Comparison of ENCODE assay signal across 8 cellular contexts in the genomic region with DNA sequence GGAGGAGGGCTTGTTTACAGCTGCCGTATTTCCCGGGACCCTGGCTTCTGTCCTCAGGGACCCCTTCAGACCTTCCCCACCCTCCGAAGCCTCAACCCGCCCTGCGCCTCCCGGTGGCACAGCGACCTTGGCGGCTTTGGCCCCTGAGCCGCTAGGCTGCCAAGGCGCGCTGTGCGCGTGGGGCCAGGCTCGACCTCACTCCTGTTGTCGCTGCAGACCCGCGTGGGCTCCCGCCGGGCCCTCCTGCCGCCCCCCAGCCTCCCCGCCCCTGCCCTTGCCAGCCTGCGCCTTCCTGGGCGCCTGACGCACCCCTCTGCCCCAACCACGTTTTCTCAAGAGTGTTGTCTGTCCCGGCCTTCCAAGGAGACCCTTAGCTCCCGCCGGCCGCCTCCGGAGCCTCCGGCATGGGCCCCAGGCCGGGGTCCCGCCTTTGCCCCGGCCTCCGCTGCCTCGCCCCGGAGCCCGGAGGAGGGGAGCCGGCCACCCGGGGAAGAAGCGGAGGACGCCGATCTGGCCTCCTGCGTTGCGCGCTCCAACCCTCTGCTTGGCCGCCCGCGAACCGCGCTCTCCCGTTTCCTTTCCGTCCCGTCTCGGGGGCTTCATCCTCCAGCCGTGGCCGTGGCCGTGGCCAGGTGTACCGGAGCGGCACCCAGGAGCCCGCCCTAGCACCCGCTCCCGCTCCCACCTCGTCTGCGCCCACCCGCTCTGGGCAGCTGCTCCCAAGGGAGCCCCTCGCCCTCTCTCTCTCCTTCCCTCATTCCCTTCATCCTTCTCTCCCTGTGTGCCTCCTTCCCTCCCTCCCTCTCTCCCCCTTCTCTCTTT. TPM values are rescaled to one million over a fixed set of nuclear protein-coding genes. Genes with fewer than 3 reads are reported as not detected.
DNase-seq lines count a peak whose midpoint lies in the region; ATAC-seq and TF ChIP-seq lines count a peak whose summit lies in the region.

No MANE protein-coding gene starts in this region.

- no peaks in the 10 kb centered on the region for H3K27me3 Mint-ChIP-seq in CD4-positive, alpha-beta memory T cell

- TF ChIP-seq CTCF in body of pancreas (IDR thresholded peaks at IDR 0.05), result peak in 1 of 7 experiments; percentile 6
- no peak for TF ChIP-seq CTCF in left lung (IDR thresholded peaks at IDR 0.05)

- no peaks in the 10 kb centered on the region for H3K9me3 Mint-ChIP-seq in CD4-positive, alpha-beta memory T cell
- no peaks in the 10 kb centered on the region for H3K9me3 Mint-ChIP-seq in stimulated activated effector memory CD8-positive, alpha-beta T cell treated with anti-CD3 and anti-CD28 coated beads, Interleukin-12 subunit alpha, Interleukin-12 subunit beta, amount 100 ng/mL, for 72 hours

- POLR2A ChIA-PET in CD4-positive, alpha-beta memory T cell (lab: Charles Lee; ENCODE audit: partially characterized antibody), result interaction anchor here (0.9 to 2.0 kb wide), 12 partner anchors 11 to 59 kb away, joined by 3 to 45 read pairs (median 4); no protein-coding TSS in a partner anchor

- no peaks in the 10 kb centered on the region for H3K36me3 Mint-ChIP-seq in CD4-positive, alpha-beta memory T cell
- peaks cover 6% of the 10 kb centered on the region for H3K36me3 Mint-ChIP-seq in stimulated activated effector memory CD8-positive, alpha-beta T cell treated with anti-CD3 and anti-CD28 coated beads, Interleukin-12 subunit alpha, Interleukin-12 subunit beta, amount 100 ng/mL, for 72 hours

- H3K4me1 Mint-ChIP-seq in CD4-positive, alpha-beta memory T cell, result peaks cover 12 to 26% (median 21%) of the 10 kb centered on the region in 4 donors
- H3K4me1 Mint-ChIP-seq in stimulated activated effector memory CD8-positive, alpha-beta T cell treated with anti-CD3 and anti-CD28 coated beads, Interleukin-12 subunit alpha, Interleukin-12 subunit beta, amount 100 ng/mL, for 72 hours, result peaks cover 55% of the 10 kb centered on the region

- H3K27ac Mint-ChIP-seq in CD4-positive, alpha-beta memory T cell, result peak overlapping the region in 4 of 7 donors; percentile 25 to 83 (median 38)
- H3K27ac Mint-ChIP-seq in stimulated activated effector memory CD8-positive, alpha-beta T cell treated with anti-CD3 and anti-CD28 coated beads, Interleukin-12 subunit alpha, Interleukin-12 subunit beta, amount 100 ng/mL, for 72 hours, result peak overlapping the region; percentile 90

- peak in 4 of 5 donors; percentile 26 to 41 (median 34) for DNase-seq in CD4-positive, alpha-beta memory T cell
- DNase-seq in NT2/D1 (ENCODE audit: low read depth, low spot score), result no peak
- peak in 3 of 4 donors; percentile 36 to 42 (median 39) for DNase-seq in body of pancreas
- peak in 1 of 2 donors; percentile 83 for DNase-seq in left lung
- DNase-seq in stimulated activated effector memory CD8-positive, alpha-beta T cell treated with anti-CD3 and anti-CD28 coated beads, Interleukin-12 subunit alpha, Interleukin-12 subunit beta, amount 100 ng/mL, for 72 hours (ENCODE audit: low spot score in 2 of 2), result peak; percentile 35 to 77
- DNase-seq in ureter (ENCODE audit: low spot score), result no peak
- no peak for DNase-seq in LoVo (ENCODE audit: low spot score)

- no peaks in the 10 kb centered on the region for H3K27me3 ChIP-seq in CD4-positive, alpha-beta memory T cell (ENCODE audit: insufficient read depth, low read length)
- H3K27me3 ChIP-seq in NT2/D1 (ENCODE audit: insufficient read depth, insufficient read length) (peaks cover 29% of the 10 kb centered on the region), body of pancreas (no peaks in the 10 kb centered on the region), left lung (peaks cover 0 to 32% of the 10 kb centered on the region in 2 donors)

- peak overlapping the region; percentile 8 for H3K27ac ChIP-seq in CD4-positive, alpha-beta memory T cell (ENCODE audit: low read depth, low read length)
- H3K27ac ChIP-seq in body of pancreas (peak overlapping the region in 1 of 4 donors; percentile 31), left lung (no peak overlapping the region)

- peak overlapping the region; percentile 11 to 45 for H3K4me3 ChIP-seq in CD4-positive, alpha-beta memory T cell (ENCODE audit: low read length in 2 of 2)
- peak overlapping the region; percentile 50 for H3K4me3 ChIP-seq in NT2/D1 (ENCODE audit: insufficient read length, low read depth)
- peak overlapping the region; percentile 54 to 63 for H3K4me3 ChIP-seq in body of pancreas
- H3K4me3 ChIP-seq in left lung, result peak overlapping the region; percentile 23 to 43

- no peak for TF ChIP-seq POLR2A in body of pancreas (IDR thresholded peaks at IDR 0.05)

- H3K9me3 ChIP-seq in CD4-positive, alpha-beta memory T cell (ENCODE audit: control insufficient read depth in 1 of 2, low read length in 2 of 2), result no peaks in the 10 kb centered on the region
- H3K9me3 ChIP-seq in NT2/D1 (ENCODE audit: insufficient read depth, low read length) (no peaks in the 10 kb centered on the region; the same call in 1 of the 2 replicates), body of pancreas (no peaks in the 10 kb centered on the region), left lung (no peaks in the 10 kb centered on the region)

- peaks cover 8% of the 10 kb centered on the region for H3K4me1 ChIP-seq in CD4-positive, alpha-beta memory T cell (ENCODE audit: insufficient read depth, low read length)
- H3K4me1 ChIP-seq in NT2/D1 (ENCODE audit: insufficient read depth, insufficient read length) (peaks cover 2% of the 10 kb centered on the region), body of pancreas (peaks cover 8% of the 10 kb centered on the region), left lung (peaks cover 4 to 17% of the 10 kb centered on the region in 2 donors)

- no peaks in the 10 kb centered on the region for H3K36me3 ChIP-seq in CD4-positive, alpha-beta memory T cell (ENCODE audit: insufficient read depth, low read length)
- H3K36me3 ChIP-seq in NT2/D1 (ENCODE audit: insufficient read depth, insufficient read length, low read length) (no peaks in the 10 kb centered on the region), body of pancreas (replicated peaks in 1 of 2; ENCODE audit: insufficient read depth in 1 of 2, low read depth in 2 of 2) (no peaks in the 10 kb centered on the region), left lung (no peaks in the 10 kb centered on the region)

- CTCF ChIA-PET in CD4-positive, alpha-beta memory T cell (lab: Charles Lee; ENCODE audit: partially characterized antibody), result interaction anchor here (1.3 to 1.6 kb wide), 2 partner anchors 11 to 75 kb away, joined by 5 to 10 read pairs; no protein-coding TSS in a partner anchor

- H3K4me3 Mint-ChIP-seq in CD4-positive, alpha-beta memory T cell, result peak overlapping the region; percentile 67 to 86 (median 74)
- H3K4me3 Mint-ChIP-seq in stimulated activated effector memory CD8-positive, alpha-beta T cell treated with anti-CD3 and anti-CD28 coated beads, Interleukin-12 subunit alpha, Interleukin-12 subunit beta, amount 100 ng/mL, for 72 hours, result peak overlapping the region; percentile 72

- intact Hi-C loops in CD4-positive, alpha-beta memory T cell (cut with micrococcal nuclease), result loop anchor here (2.0 kb wide), 1 partner anchor 41 kb away; no protein-coding TSS in a partner anchor
- intact Hi-C loops in body of pancreas (cut with DNase I) (no loop called here), left lung (cut with DNase I) (no loop called here)

- H3K9ac ChIP-seq in NT2/D1 (ENCODE audit: insufficient read length, low read depth), result peak overlapping the region; percentile 70

- ATAC-seq in body of pancreas, result peak; percentile 70
- ATAC-seq in left lung, result peak; percentile 63
- ATAC-seq in stimulated activated effector memory CD8-positive, alpha-beta T cell treated with anti-CD3 and anti-CD28 coated beads, Interleukin-12 subunit alpha, Interleukin-12 subunit beta, amount 100 ng/mL, for 72 hours, result peak; percentile 74
- ATAC-seq in GM18498 (IDR thresholded peaks at IDR 0.05; ENCODE audit: unreplicated experiment), result no peak

- WGBS in body of pancreas, 2 donors, result 1 to 2% methylated on average over 30 to 54 of the region's 67 CpGs

RNA-seq across cellular contexts. Expression of a gene that starts 19.9 kb away (rescaled TPM):
- total RNA-seq in CD4-positive, alpha-beta memory T cell, result 100 to 1,000 TPM; 584 to 620 TPM
- 100 to 1,000 TPM; 273 to 278 TPM for polyA plus RNA-seq in CD4-positive, alpha-beta memory T cell
- 10 to 100 TPM; 59.0 to 77.6 TPM for total RNA-seq in body of pancreas
- 100 to 1,000 TPM; 146 to 176 TPM for total RNA-seq in left lung
- total RNA-seq in ureter, result 155 TPM

Comparison
In these comparisons a context has a peak if more than half of its experiments do, and no peak if none do; other contexts are left out.
1. DNase-seq: peak in CD4-positive, alpha-beta memory T cell (4 of 5), body of pancreas (3 of 4) and stimulated activated effector memory CD8-positive, alpha-beta T cell treated with anti-CD3 and anti-CD28 coated beads, Interleukin-12 subunit alpha, Interleukin-12 subunit beta, amount 100 ng/mL, for 72 hours (2 of 2); none in NT2/D1 (single experiment), ureter (single experiment) and LoVo (single experiment).
2. Peak in every context shown above with its lines, with median percentiles within 50 percentile points of each other: H3K4me3 ChIP-seq.